Comparison of ENCODE assay signal across 2 cellular contexts in genomic region chr14:20191396-20191795, GRCh38.
A peak's percentile ranks its signal among the peaks of the same experiment; 100 is the strongest.
TF ChIP-seq lines count a peak whose summit lies in the region.

No MANE protein-coding gene starts in this region.

TF ChIP-seq in HEK293, 187 proteins besides CTCF, POLR2A, EP300 and RAD21:
- TF ChIP-seq REST (tag by site-specific recombination; IDR thresholded peaks at IDR 0.05) (peak; percentile 70), ZBTB10 (tag by site-specific recombination; IDR thresholded peaks at IDR 0.05) (no peak), ZNF133 (tag by site-specific recombination; IDR thresholded peaks at IDR 0.05) (no peak)

TF ChIP-seq in GM12878, 131 proteins besides CTCF, POLR2A, EP300 and RAD21:
- TF ChIP-seq SUZ12 (IDR thresholded peaks at IDR 0.05; ENCODE audit: unreplicated experiment) = no peak
- TF ChIP-seq REST (IDR thresholded peaks at IDR 0.05; ENCODE audit: low read depth, low read length) = peak; percentile 31; the same call in 1 of the 2 replicates
- no peak for TF ChIP-seq CEBPZ (IDR thresholded peaks at IDR 0.05; ENCODE audit: low read depth, low read length)
TF ChIP-seq in GM12878: peak in this region for 1.
